ENCODE assay signal across 22 cellular contexts in the genomic region with DNA sequence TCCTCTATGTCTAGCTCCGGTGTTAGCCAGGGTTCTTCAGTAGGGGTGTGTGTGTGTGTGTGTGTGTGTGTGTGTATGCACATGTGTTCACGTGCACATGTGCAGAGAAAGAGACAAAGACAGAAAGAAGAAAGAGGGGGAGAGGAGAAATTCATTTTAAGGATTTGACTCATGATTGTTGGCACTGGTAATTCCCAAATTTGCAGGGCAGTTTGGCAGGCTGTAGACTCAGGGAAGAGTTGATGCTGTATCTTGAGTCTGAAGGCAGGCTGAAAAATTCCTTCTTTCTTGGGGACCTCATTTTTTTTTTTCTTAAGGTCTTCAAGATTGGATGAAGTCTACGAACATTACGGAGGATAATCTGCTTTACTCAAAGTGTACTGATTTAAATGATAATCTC.
"Had no signal": no experiment of that assay in that cellular context is flagged by ENCODE, and none has a peak within 500 bp of the region (broad histone marks: within the 10 kb centered on the region; RNA-seq: fewer than 3 reads in every experiment).

No MANE protein-coding gene starts in this region.

- ATAC-seq: esophagus mucosa; gastroesophageal sphincter; left colon; left ventricle myocardium superior; naive thymus-derived CD4-positive, alpha-beta T cell; right cardiac atrium had no signal

- H3K27ac Mint-ChIP-seq: immature natural killer cell; naive thymus-derived CD4-positive, alpha-beta T cell had no signal

- H3K36me3 Mint-ChIP-seq: immature natural killer cell; naive thymus-derived CD4-positive, alpha-beta T cell had no signal

- H3K4me1 ChIP-seq: gastroesophageal sphincter, suprapubic skin, thyroid gland, upper lobe of left lung, vagina had no signal

- H3K27me3 ChIP-seq: neutrophil, ovary, thyroid gland, upper lobe of left lung, vagina had no signal

- H3K4me3 ChIP-seq: gastroesophageal sphincter, lung, ovary, smooth muscle cell, suprapubic skin, thyroid gland, upper lobe of left lung, vagina had no signal

- DNase-seq: effector memory CD4-positive, alpha-beta T cell; foreskin fibroblast; glutamatergic neuron; immature natural killer cell; left colon; left ventricle myocardium superior; mesendoderm; naive thymus-derived CD4-positive, alpha-beta T cell; ovary; right cardiac atrium; stimulated activated CD4-positive, alpha-beta T cell treated with anti-CD3 and anti-CD28 coated beads, Interleukin-2, amount 100 ng/mL, for 48 hours; stimulated activated naive CD4-positive, alpha-beta T cell treated with Interleukin-2 at 50 U/mL for 16 hours; thyroid gland; upper lobe of left lung had no signal

- H3K4me1 Mint-ChIP-seq: immature natural killer cell; naive thymus-derived CD4-positive, alpha-beta T cell had no signal

- H3K4me3 Mint-ChIP-seq: immature natural killer cell; naive thymus-derived CD4-positive, alpha-beta T cell had no signal

- H3K36me3 ChIP-seq: gastroesophageal sphincter, neutrophil, ovary, suprapubic skin, thyroid gland, upper lobe of left lung, vagina had no signal

- H3K9me3 ChIP-seq: gastroesophageal sphincter, neutrophil, ovary, suprapubic skin, thyroid gland, vagina had no signal

- FAIRE-seq: endometrium had no signal

- H3K4me2 ChIP-seq: smooth muscle cell had no signal

- H3K27ac ChIP-seq: gastroesophageal sphincter, neutrophil, ovary, suprapubic skin, thyroid gland, upper lobe of left lung, vagina had no signal
